ENCODE assay signal across 8 cellular contexts in the genomic region with DNA sequence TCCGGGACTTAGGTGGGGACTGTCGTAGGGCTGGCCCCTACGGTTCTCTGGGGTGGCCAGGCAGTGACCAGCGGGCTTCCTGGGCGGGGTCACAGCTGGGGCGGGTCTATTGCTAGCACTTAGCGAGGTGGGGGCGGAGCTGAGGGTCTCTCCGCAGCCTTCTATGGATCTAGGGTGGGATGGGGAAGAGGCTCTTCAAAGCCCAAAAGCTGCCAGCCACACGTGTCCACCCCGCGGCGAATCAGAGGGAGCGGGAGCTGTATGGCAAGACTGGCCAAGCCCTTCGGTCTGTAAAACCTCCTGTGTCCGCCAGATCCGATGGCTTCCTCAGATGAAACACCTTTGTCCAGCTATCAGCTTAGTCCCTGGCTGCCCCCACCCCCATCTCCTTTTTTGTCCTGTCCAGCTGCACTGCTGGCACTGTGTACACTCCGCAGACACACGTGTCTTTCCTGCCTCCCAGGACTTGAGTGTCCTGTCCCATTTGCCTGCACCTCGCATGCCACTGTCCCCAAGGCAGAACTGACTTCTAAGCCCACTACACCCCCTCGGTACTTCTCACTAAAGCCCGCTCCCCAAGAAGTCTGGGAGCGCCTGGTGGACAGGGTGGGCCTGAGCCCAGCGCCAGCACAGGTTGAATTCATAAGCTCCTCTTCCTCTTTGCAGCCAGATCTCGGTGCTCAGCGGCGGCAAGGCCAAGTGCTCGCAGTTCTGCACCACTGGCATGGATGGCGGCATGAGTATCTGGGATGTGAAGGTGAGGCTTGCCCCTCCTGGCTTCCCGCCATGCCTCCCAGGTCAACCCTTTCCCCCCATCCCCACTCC. TPM values are rescaled to one million over a fixed set of nuclear protein-coding genes. Genes with fewer than 3 reads are reported as not detected.
DNase-seq lines count a peak whose midpoint lies in the region; ATAC-seq and TF ChIP-seq lines count a peak whose summit lies in the region.

No MANE protein-coding gene starts in this region.

- peak overlapping the region; percentile 69 for H3K4me3 Mint-ChIP-seq in activated naive CD8-positive, alpha-beta T cell treated with anti-CD3 and anti-CD28 coated beads, Interleukin-2, amount 10 ng/mL, durations not matched to agents 7 days and 5 days
- H3K4me3 Mint-ChIP-seq in immature natural killer cell, result peak overlapping the region; percentile 86 to 94 (median 90)

- H3K9me3 Mint-ChIP-seq in activated naive CD8-positive, alpha-beta T cell treated with anti-CD3 and anti-CD28 coated beads, Interleukin-2, amount 10 ng/mL, durations not matched to agents 7 days and 5 days, result no peaks in the 10 kb centered on the region
- H3K9me3 Mint-ChIP-seq in immature natural killer cell, result no peaks in the 10 kb centered on the region

- H3K4me1 ChIP-seq in HUES6 (ENCODE audit: control insufficient read depth, insufficient read depth, low read length) (peaks cover 13% of the 10 kb centered on the region), subcutaneous abdominal adipose tissue (ENCODE audit: control insufficient read depth in 5 of 5, insufficient read depth in 5 of 5, low read length in 5 of 5) (peaks cover 1 to 21% (median 17%) of the 10 kb centered on the region in 5 donors)

- H3K36me3 ChIP-seq in HUES6 (ENCODE audit: control insufficient read depth, insufficient read depth, low read length), result peaks cover 62% of the 10 kb centered on the region
- H3K36me3 ChIP-seq in subcutaneous abdominal adipose tissue (ENCODE audit: control insufficient read depth in 5 of 5, insufficient read depth in 5 of 5, low read length in 5 of 5), result peaks cover 0 to 82% (median 66%) of the 10 kb centered on the region in 5 donors

- H3K27me3 ChIP-seq in HUES6 (ENCODE audit: control insufficient read depth, insufficient read depth, low read length), result no peaks in the 10 kb centered on the region
- no peaks in the 10 kb centered on the region for H3K27me3 ChIP-seq in subcutaneous abdominal adipose tissue (ENCODE audit: control insufficient read depth in 5 of 5, insufficient read depth in 4 of 5, low read length in 5 of 5)

- peak overlapping the region; percentile 82 for H3K27ac Mint-ChIP-seq in activated naive CD8-positive, alpha-beta T cell treated with anti-CD3 and anti-CD28 coated beads, Interleukin-2, amount 10 ng/mL, durations not matched to agents 7 days and 5 days
- H3K27ac Mint-ChIP-seq in immature natural killer cell, result peak overlapping the region; percentile 89 to 95 (median 92)

- POLR2A ChIA-PET in activated naive CD8-positive, alpha-beta T cell treated with anti-CD3 and anti-CD28 coated beads, Interleukin-2, amount 10 ng/mL, durations not matched to agents 7 days and 5 days (lab: Charles Lee), result interaction anchor here (0.5 to 7.3 kb wide), 6 partner anchors 8 to 1166 kb away, joined by 3 to 67 read pairs (median 7); partner anchors contain the start of genes ARPC1B, BUD31 and PDAP1

- DNase-seq in AG10803 (ENCODE audit: low read depth), result no peak
- DNase-seq in activated naive CD8-positive, alpha-beta T cell treated with anti-CD3 and anti-CD28 coated beads, Interleukin-2, amount 10 ng/mL, durations not matched to agents 7 days and 5 days, result no peak
- DNase-seq in immature natural killer cell, result no peak
- no peak for DNase-seq in NCI-H510A treated with DMSO at 0.1 percent for 48 hours (lab: John Stamatoyannopoulos, UW)

- no peaks in the 10 kb centered on the region for H3K27me3 Mint-ChIP-seq in activated naive CD8-positive, alpha-beta T cell treated with anti-CD3 and anti-CD28 coated beads, Interleukin-2, amount 10 ng/mL, durations not matched to agents 7 days and 5 days
- H3K27me3 Mint-ChIP-seq in immature natural killer cell (ENCODE audit: low read depth in 3 of 3), result peaks cover 0 to 4% (median 4%) of the 10 kb centered on the region in 3 donors

- peaks cover 13% of the 10 kb centered on the region for H3K4me1 Mint-ChIP-seq in activated naive CD8-positive, alpha-beta T cell treated with anti-CD3 and anti-CD28 coated beads, Interleukin-2, amount 10 ng/mL, durations not matched to agents 7 days and 5 days
- peaks cover 18 to 25% of the 10 kb centered on the region in 2 donors for H3K4me1 Mint-ChIP-seq in immature natural killer cell

- TF ChIP-seq CTCF in AG10803 (conservative IDR thresholded peaks at IDR 0.05; ENCODE audit: low read length), result no peak

- peak overlapping the region; percentile 12; the same call in 1 of the 2 replicates for H3K27ac ChIP-seq in HUES6 (ENCODE audit: low read depth, low read length)
- H3K27ac ChIP-seq in subcutaneous abdominal adipose tissue (ENCODE audit: low read depth, low read length), result no peak overlapping the region

- H3K9ac ChIP-seq in HUES6 (ENCODE audit: low read length) (peak overlapping the region; percentile 78), subcutaneous abdominal adipose tissue (ENCODE audit: low read length in 5 of 5) (peak overlapping the region in 3 of 5 donors; percentile 57 to 66 (median 64))

- no peaks in the 10 kb centered on the region for H3K9me3 ChIP-seq in HUES6 (ENCODE audit: control insufficient read depth, insufficient read depth, low read depth, low read length)
- no peaks in the 10 kb centered on the region for H3K9me3 ChIP-seq in subcutaneous abdominal adipose tissue (ENCODE audit: control insufficient read depth in 5 of 5, low read length in 5 of 5)

- ATAC-seq in activated naive CD8-positive, alpha-beta T cell treated with anti-CD3 and anti-CD28 coated beads, Interleukin-2, amount 10 ng/mL, durations not matched to agents 7 days and 5 days (ENCODE audit: low read depth), result no peak
- no peak for ATAC-seq in GM21526 (IDR thresholded peaks at IDR 0.05; ENCODE audit: low FRiP score, unreplicated experiment)
- ATAC-seq in HG02938 (IDR thresholded peaks at IDR 0.05; ENCODE audit: unreplicated experiment), result no peak

- H3K36me3 Mint-ChIP-seq in activated naive CD8-positive, alpha-beta T cell treated with anti-CD3 and anti-CD28 coated beads, Interleukin-2, amount 10 ng/mL, durations not matched to agents 7 days and 5 days, result peaks cover 16% of the 10 kb centered on the region
- H3K36me3 Mint-ChIP-seq in immature natural killer cell, result no peaks in the 10 kb centered on the region

- peak overlapping the region; percentile 35 for H3K4me3 ChIP-seq in AG10803 (ENCODE audit: low read length)
- H3K4me3 ChIP-seq in HUES6 (ENCODE audit: low read depth, low read length), result peak overlapping the region; percentile 72
- H3K4me3 ChIP-seq in subcutaneous abdominal adipose tissue (ENCODE audit: low read depth in 1 of 5, low read length in 5 of 5), result peak overlapping the region; percentile 68 to 86 (median 75)

RNA-seq across cellular contexts. Expression of gene PDAP1, which starts 14.8 kb away (rescaled TPM):
- total RNA-seq in activated naive CD8-positive, alpha-beta T cell treated with anti-CD3 and anti-CD28 coated beads, Interleukin-2, amount 10 ng/mL, durations not matched to agents 7 days and 5 days, result 10 to 100 TPM; 87.1 to 93.5 TPM
- polyA plus RNA-seq in immature natural killer cell, result 10 to 100 TPM; 20.7 to 43.3 (median 30.0) TPM

RNA-seq across cellular contexts. Expression of gene BUD31, which starts 15.2 kb away (rescaled TPM):
- total RNA-seq in activated naive CD8-positive, alpha-beta T cell treated with anti-CD3 and anti-CD28 coated beads, Interleukin-2, amount 10 ng/mL, durations not matched to agents 7 days and 5 days, result 10 to 100 TPM; 80.8 to 90.4 TPM
- 100 to 1,000 TPM; 265 to 362 (median 279) TPM for polyA plus RNA-seq in immature natural killer cell

RNA-seq across cellular contexts. Expression of gene ARPC1B, which starts 19.0 kb away (rescaled TPM):
- total RNA-seq in activated naive CD8-positive, alpha-beta T cell treated with anti-CD3 and anti-CD28 coated beads, Interleukin-2, amount 10 ng/mL, durations not matched to agents 7 days and 5 days, result 100 to 1,000 TPM; 318 to 319 TPM
- 100 to 1,000 TPM; 582 to 834 (median 626) TPM for polyA plus RNA-seq in immature natural killer cell

RNA-seq across cellular contexts. Expression of gene PTCD1, which starts 45.0 kb away (rescaled TPM):
- 10 to 100 TPM; 10.7 to 11.1 TPM for total RNA-seq in activated naive CD8-positive, alpha-beta T cell treated with anti-CD3 and anti-CD28 coated beads, Interleukin-2, amount 10 ng/mL, durations not matched to agents 7 days and 5 days
- polyA plus RNA-seq in immature natural killer cell, result 1 to 10 TPM in 2 of 3 donors, under 1 TPM in 1; 0.83 to 3.7 (median 1.4) TPM

RNA-seq across cellular contexts. Expression of gene CPSF4, which starts 45.2 kb away (rescaled TPM):
- 10 to 100 TPM; 61.5 to 62.1 TPM for total RNA-seq in activated naive CD8-positive, alpha-beta T cell treated with anti-CD3 and anti-CD28 coated beads, Interleukin-2, amount 10 ng/mL, durations not matched to agents 7 days and 5 days
- 10 to 100 TPM; 18.4 to 26.6 (median 22.2) TPM for polyA plus RNA-seq in immature natural killer cell
